Comparison of ENCODE assay signal across 9 cellular contexts in genomic region chr10:71984798-71985388, GRCh38. TPM values are rescaled to one million over a fixed set of nuclear protein-coding genes. Genes with fewer than 3 reads are reported as not detected.
DNase-seq lines count a peak whose midpoint lies in the region; ATAC-seq and TF ChIP-seq lines count a peak whose summit lies in the region.
"Had no signal": no experiment of that assay in that cellular context is flagged by ENCODE, and none has a peak within 500 bp of the region (broad histone marks: within the 10 kb centered on the region; RNA-seq: fewer than 3 reads in every experiment).

No MANE protein-coding gene starts in this region.

- H3K36me3 Mint-ChIP-seq in glutamatergic neuron (ENCODE audit: unreplicated experiment), result no peaks in the 10 kb centered on the region

- peak overlapping the region in 1 of 2 donors; percentile 34 for H3K9ac ChIP-seq in stomach smooth muscle (ENCODE audit: low read length in 2 of 2)

- no peak for TF ChIP-seq CTCF in RWPE1 (conservative IDR thresholded peaks at IDR 0.05; ENCODE audit: low read depth)
- TF ChIP-seq CTCF in glutamatergic neuron (IDR thresholded peaks at IDR 0.05; ENCODE audit: partially characterized antibody, unreplicated experiment), result no peak

- peak; percentile 34 for ATAC-seq in GM18868 (IDR thresholded peaks at IDR 0.05; ENCODE audit: unreplicated experiment)

- POLR2A ChIA-PET in RWPE1 (lab: Yijun Ruan, JAX; ENCODE audit: low non-redundant PET), result no interaction called here

- CTCF ChIA-PET in RWPE1 (lab: Yijun Ruan, JAX), result interaction anchor here (0.6 to 1.0 kb wide), 4 partner anchors 22 to 254 kb away, joined by 3 to 5 read pairs (median 4); no protein-coding TSS in a partner anchor

- H3K27ac Mint-ChIP-seq in glutamatergic neuron (ENCODE audit: unreplicated experiment), result no peak overlapping the region

- H3K4me3 ChIP-seq in stomach smooth muscle (ENCODE audit: low read length in 2 of 2), result peak overlapping the region; percentile 12 to 40

- H3K27ac ChIP-seq in RWPE1 (peak overlapping the region; percentile 52), layer of hippocampus (ENCODE audit: low read depth, low read length) (peak overlapping the region; percentile 80), stomach smooth muscle (ENCODE audit: low read length) (peak overlapping the region; percentile 90)

- peaks cover 23% of the 10 kb centered on the region for H3K4me1 Mint-ChIP-seq in glutamatergic neuron (ENCODE audit: low read depth, unreplicated experiment)

- peaks cover 5% of the 10 kb centered on the region for H3K27me3 Mint-ChIP-seq in glutamatergic neuron (ENCODE audit: unreplicated experiment)

- H3K36me3 ChIP-seq in stomach smooth muscle (ENCODE audit: control insufficient read depth in 2 of 2, insufficient read depth in 2 of 2, low read length in 2 of 2), result no peaks in the 10 kb centered on the region

- H3K27me3 ChIP-seq in layer of hippocampus (ENCODE audit: control insufficient read depth, insufficient read depth, low read length) (no peaks in the 10 kb centered on the region), stomach smooth muscle (ENCODE audit: control insufficient read depth in 1 of 2, insufficient read depth in 2 of 2, low read length in 2 of 2) (no peaks in the 10 kb centered on the region)

- no peak for DNase-seq in RWPE1 (ENCODE audit: low spot score)
- DNase-seq in NCI-H1092 treated with DMSO at 0.1 percent for 48 hours (lab: John Stamatoyannopoulos, UW), result no peak
- DNase-seq in mucosa of gallbladder (ENCODE audit: low spot score), result no peak
- DNase-seq in stimulated activated CD4-positive, alpha-beta T cell treated with anti-CD3 and anti-CD28 coated beads, Interleukin-2, amount 100 ng/mL, for 48 hours, result no peak
- no peak for DNase-seq in glutamatergic neuron
- DNase-seq: naive thymus-derived CD4-positive, alpha-beta T cell had no signal

- H3K4me3 Mint-ChIP-seq in glutamatergic neuron (ENCODE audit: unreplicated experiment), result no peak overlapping the region
- H3K4me3 Mint-ChIP-seq: naive thymus-derived CD4-positive, alpha-beta T cell had no signal

- no peaks in the 10 kb centered on the region for H3K9me3 ChIP-seq in stomach smooth muscle (ENCODE audit: control insufficient read depth in 2 of 2, low read length in 2 of 2)

- peaks cover 74% of the 10 kb centered on the region for H3K4me1 ChIP-seq in stomach smooth muscle (ENCODE audit: control insufficient read depth, insufficient read depth, low read length)

- H3K9me3 Mint-ChIP-seq in glutamatergic neuron (ENCODE audit: unreplicated experiment), result peaks cover 3% of the 10 kb centered on the region

RNA-seq across cellular contexts. Expression of gene CHST3, which starts 20.7 kb away (rescaled TPM):
- total RNA-seq in mucosa of gallbladder (10.3 TPM), glutamatergic neuron (ENCODE audit: unreplicated experiment) (0.83 TPM)
